ENCODE assay signal across 26 cellular contexts in genomic region chr13:60167121-60167520, GRCh38. TPM values are rescaled to one million over a fixed set of nuclear protein-coding genes. Genes with fewer than 3 reads are reported as not detected.
DNase-seq lines count a peak whose midpoint lies in the region; ATAC-seq, FAIRE-seq and TF ChIP-seq lines count a peak whose summit lies in the region.
"Had no signal": no experiment of that assay in that cellular context is flagged by ENCODE, and none has a peak within 500 bp of the region (broad histone marks: within the 10 kb centered on the region; RNA-seq: fewer than 3 reads in every experiment).

No MANE protein-coding gene starts in this region.

- H3K27me3 ChIP-seq in A673 (replicated peaks; ENCODE audit: insufficient read depth, low read depth, low read length, poor library complexity) (no peaks in the 10 kb centered on the region), Caco-2 (replicated peaks; ENCODE audit: control insufficient read depth, insufficient read depth, low read length) (no peaks in the 10 kb centered on the region)
- H3K27me3 ChIP-seq: BLaER1 treated with 17β-estradiol and CSF1 and Interleukin-3, amounts not matched to agents 10 nM and 100 nM had no signal

- TF ChIP-seq POLR2A in H54 (IDR thresholded peaks at IDR 0.05; ENCODE audit: low read depth, low read length): no peak

- POLR2A ChIA-PET in A673 (lab: Charles Lee; ENCODE audit: low non-redundant PET) (no interaction called here), Caco-2 (lab: Charles Lee) (no interaction called here)

- H3K4me3 ChIP-seq in A673 (ENCODE audit: low read depth, low read length, poor library complexity, severe bottlenecking) (no peak overlapping the region), Caco-2 (ENCODE audit: low read depth, low read length) (no peak overlapping the region)
- H3K4me3 ChIP-seq: BLaER1 treated with 17β-estradiol and CSF1 and Interleukin-3, amounts not matched to agents 10 nM and 100 nM had no signal

- H3K27ac Mint-ChIP-seq in Caco-2 (ENCODE audit: unreplicated experiment): peak overlapping the region; percentile 7
- H3K27ac Mint-ChIP-seq in mesothelial cell of epicardium: peak overlapping the region; percentile 69
- H3K27ac Mint-ChIP-seq: B cell; CD8-positive, alpha-beta T cell had no signal

- TF ChIP-seq CTCF in A673 (conservative IDR thresholded peaks at IDR 0.05; ENCODE audit: low read depth, low read length) (no peak), Caco-2 (IDR thresholded peaks at IDR 0.05; ENCODE audit: insufficient read depth in 1 of 2, low read depth in 1 of 2, low read length in 1 of 2, severe bottlenecking in 1 of 2, unreplicated experiment in 1 of 2) (no peak), mesothelial cell of epicardium (IDR thresholded peaks at IDR 0.05; ENCODE audit: unreplicated experiment) (no peak)

- peaks cover 19% of the 10 kb centered on the region for H3K36me3 Mint-ChIP-seq in Caco-2 (ENCODE audit: insufficient read depth, unreplicated experiment)
- peaks cover 2% of the 10 kb centered on the region for H3K36me3 Mint-ChIP-seq in mesothelial cell of epicardium

- no peaks in the 10 kb centered on the region for H3K27me3 Mint-ChIP-seq in Caco-2 (ENCODE audit: insufficient read depth, unreplicated experiment)
- no peaks in the 10 kb centered on the region for H3K27me3 Mint-ChIP-seq in mesothelial cell of epicardium (ENCODE audit: low read depth)
- H3K27me3 Mint-ChIP-seq: CD4-positive, alpha-beta T cell had no signal

- no peak for DNase-seq in A673 (ENCODE audit: low spot score)
- DNase-seq in Caco-2: no peak
- peak; percentile 73 for DNase-seq in islet precursor cell
- no peak for DNase-seq in mesothelial cell of epicardium (ENCODE audit: low spot score in 2 of 2, unreplicated experiment in 2 of 2)
- DNase-seq in dermis blood vessel endothelial cell: no peak
- DNase-seq in medulla oblongata (ENCODE audit: extremely low spot score): no peak
- no peak for DNase-seq in H54 (ENCODE audit: insufficient read length, low spot score)
- DNase-seq: 8988T; AML-193; CD4-positive, alpha-beta T cell; CD8-positive, alpha-beta T cell; DMS 273 treated with DMSO at 0.1 percent for 48 hours; DMS153; DMS53; DMS79; DND-41; EL; GF-D8 had no signal

- H3K9me3 Mint-ChIP-seq in Caco-2 (ENCODE audit: unreplicated experiment): no peaks in the 10 kb centered on the region
- no peaks in the 10 kb centered on the region for H3K9me3 Mint-ChIP-seq in mesothelial cell of epicardium
- H3K9me3 Mint-ChIP-seq: CD4-positive, alpha-beta T cell; CD8-positive, alpha-beta T cell had no signal

- H3K4me3 Mint-ChIP-seq in Caco-2 (ENCODE audit: unreplicated experiment) (no peak overlapping the region), mesothelial cell of epicardium (no peak overlapping the region)
- H3K4me3 Mint-ChIP-seq: B cell; CD4-positive, alpha-beta T cell; CD8-positive, alpha-beta T cell had no signal

- BruUV-seq in A673 (replicated peaks; lab: Mats Ljungman, UMichigan): no TSS peak
- BruUV-seq in Caco-2 (replicated peaks; lab: Mats Ljungman, UMichigan): no TSS peak

- FAIRE-seq in H54 (lab: Jason Lieb, UNC): no peak
- FAIRE-seq: A204.1, G401.6, GM12891, GM19239 had no signal

- H3K9me3 ChIP-seq in A673 (ENCODE audit: low read depth, low read length, poor library complexity, severe bottlenecking) (no peaks in the 10 kb centered on the region), Caco-2 (no peaks in the 10 kb centered on the region)

- peaks cover 49% of the 10 kb centered on the region for H3K4me1 Mint-ChIP-seq in Caco-2 (ENCODE audit: low read depth, unreplicated experiment)
- peaks cover 36% of the 10 kb centered on the region for H3K4me1 Mint-ChIP-seq in mesothelial cell of epicardium

- H3K27ac ChIP-seq in A673 (ENCODE audit: low read depth, low read length, poor library complexity, severe bottlenecking): peak overlapping the region; percentile 7
- H3K27ac ChIP-seq: BLaER1 treated with 17β-estradiol and CSF1 and Interleukin-3, amounts not matched to agents 10 nM and 100 nM; C4-2B had no signal

- H3K4me1 ChIP-seq in A673 (ENCODE audit: insufficient read depth, low read length, poor library complexity, severe bottlenecking) (peaks cover 14% of the 10 kb centered on the region), Caco-2 (peaks cover 35% of the 10 kb centered on the region)

- no peak for ATAC-seq in HG03378 (IDR thresholded peaks at IDR 0.05; ENCODE audit: unreplicated experiment)
- ATAC-seq: CD8-positive, alpha-beta T cell had no signal

- CTCF ChIA-PET in A673 (lab: Charles Lee) (no interaction called here), Caco-2 (lab: Charles Lee) (no interaction called here)

- intact Hi-C loops in A673 (cut with micrococcal nuclease; ENCODE audit: unreplicated experiment) (no loop called here), Caco-2 (cut with micrococcal nuclease; ENCODE audit: unreplicated experiment) (no loop called here)

- H3K36me3 ChIP-seq in A673 (ENCODE audit: insufficient read depth, low read length, poor library complexity, severe bottlenecking): no peaks in the 10 kb centered on the region
- no peaks in the 10 kb centered on the region for H3K36me3 ChIP-seq in Caco-2 (ENCODE audit: control insufficient read depth, insufficient read depth, low read length)
- H3K36me3 ChIP-seq: BLaER1 treated with 17β-estradiol and CSF1 and Interleukin-3, amounts not matched to agents 10 nM and 100 nM had no signal

RNA-seq across cellular contexts. Expression of gene DIAPH3, which starts 3.4 kb away (rescaled TPM):
- total RNA-seq in A673 (2021) (62.3 and 65.7 TPM in 2 replicates), Caco-2 (2022) (59.4 and 60.6 TPM in 2 replicates), mesothelial cell of epicardium (13.4 to 16.8 TPM (median 16.5 TPM) in 3 replicates), dermis blood vessel endothelial cell (8.7 and 16.2 TPM in 2 replicates)
